Comparison of ENCODE assay signal across 14 cellular contexts in genomic region chr5:115435065-115435775, GRCh38.
DNase-seq lines count a peak whose midpoint lies in the region; ATAC-seq and TF ChIP-seq lines count a peak whose summit lies in the region.
"Had no signal": no experiment of that assay in that cellular context is flagged by ENCODE, and none has a peak within 500 bp of the region (broad histone marks: within the 10 kb centered on the region; RNA-seq: fewer than 3 reads in every experiment).

No MANE protein-coding gene starts in this region.

- H3K36me3 ChIP-seq in heart left ventricle (no peaks in the 10 kb centered on the region), esophagus muscularis mucosa (no peaks in the 10 kb centered on the region)

- no peak overlapping the region for H3K27ac ChIP-seq in heart left ventricle
- peak overlapping the region in 3 of 4 donors; percentile 29 to 53 (median 32) for H3K27ac ChIP-seq in esophagus muscularis mucosa (replicated peaks in 1 of 4)

- no peak for TF ChIP-seq EP300 in esophagus muscularis mucosa (IDR thresholded peaks at IDR 0.05)

- H3K27me3 ChIP-seq in heart left ventricle (no peaks in the 10 kb centered on the region), esophagus muscularis mucosa (no peaks in the 10 kb centered on the region)

- DNase-seq in left ventricle myocardium superior: no peak
- no peak for DNase-seq in heart left ventricle
- peak; percentile 65 for DNase-seq in NCI-H69 (lab: John Stamatoyannopoulos, UW)
- no peak for DNase-seq in esophagus muscularis mucosa (ENCODE audit: extremely low spot score)
- no peak for DNase-seq in epidermal melanocyte (ENCODE audit: insufficient read length, low spot score)
- no peak for DNase-seq in NCI-H1417 (lab: John Stamatoyannopoulos, UW)
- no peak for DNase-seq in GOT3 (lab: John Stamatoyannopoulos, UW)
- DNase-seq: DMS153, H7, Kasumi-1, NCI-H2029, NCI-H526 treated with DMSO at 0.1 percent for 48 hours, RPMI8226 had no signal

- peaks cover 0 to 20% (median 4%) of the 10 kb centered on the region in 12 donors for H3K9me3 ChIP-seq in heart left ventricle
- peaks cover 0 to 16% (median 11%) of the 10 kb centered on the region in 4 donors for H3K9me3 ChIP-seq in esophagus muscularis mucosa

- intact Hi-C loops in left ventricle myocardium superior (cut with micrococcal nuclease) (no loop called here), heart left ventricle (cut with DNase I) (no loop called here), esophagus muscularis mucosa (cut with DNase I) (no loop called here)

- WGBS in heart left ventricle, 4 donors: 60 to 68% (median 65%) methylated on average over 4 of the region's 4 CpGs
- WGBS in esophagus muscularis mucosa: 48% methylated on average over 3 of the region's 4 CpGs

- TF ChIP-seq CTCF in heart left ventricle (IDR thresholded peaks at IDR 0.05) (no peak), esophagus muscularis mucosa (IDR thresholded peaks at IDR 0.05) (no peak)

- H3K4me3 ChIP-seq in heart left ventricle (no peak overlapping the region), esophagus muscularis mucosa (no peak overlapping the region)

- H3K4me1 ChIP-seq in heart left ventricle (peaks cover 0 to 20% (median 0%) of the 10 kb centered on the region in 12 donors), esophagus muscularis mucosa (peaks cover 0 to 57% (median 48%) of the 10 kb centered on the region in 4 donors)

- ATAC-seq in left ventricle myocardium superior (peak; percentile 57), heart left ventricle (no peak), HG02885 (IDR thresholded peaks at IDR 0.05; ENCODE audit: poor library complexity, unreplicated experiment) (no peak)

- TF ChIP-seq POLR2A in heart left ventricle (IDR thresholded peaks at IDR 0.05) (no peak), esophagus muscularis mucosa (IDR thresholded peaks at IDR 0.05; ENCODE audit: low read depth) (no peak)

Comparison
In these comparisons a context has a peak if more than half of its experiments do, and no peak if none do; other contexts are left out.
1. H3K27ac ChIP-seq: peak in esophagus muscularis mucosa (3 of 4); none in heart left ventricle (0 of 12).